25 cellular contexts compared by ENCODE assay signal in the genomic region with DNA sequence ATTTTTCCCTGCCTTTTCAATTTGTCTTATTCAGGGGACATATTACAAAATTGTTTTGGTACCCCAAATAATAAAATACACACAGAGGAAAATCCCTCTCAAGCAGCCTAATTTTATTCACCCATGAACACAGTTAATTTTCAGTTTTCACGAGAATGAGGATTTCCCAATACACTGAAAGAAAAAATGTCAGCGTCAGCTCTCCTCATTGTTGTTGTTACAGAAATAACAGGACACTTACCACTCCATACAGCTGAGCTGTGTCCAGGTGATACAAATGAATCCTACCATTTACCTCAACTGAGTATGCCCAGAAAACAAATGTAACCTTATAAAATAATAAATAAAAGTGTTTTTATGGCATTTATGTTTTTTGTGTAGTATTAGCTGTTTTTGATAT.
A peak's percentile ranks its signal among the peaks of the same experiment; 100 is the strongest.
DNase-seq lines count a peak whose midpoint lies in the region; ATAC-seq and TF ChIP-seq lines count a peak whose summit lies in the region.
"Had no signal": no experiment of that assay in that cellular context is flagged by ENCODE, and none has a peak within 500 bp of the region (broad histone marks: within the 10 kb centered on the region; RNA-seq: fewer than 3 reads in every experiment).

No MANE protein-coding gene starts in this region.

- H3K4me3 ChIP-seq in KMS-11 (IDR thresholded peaks at IDR 0.05; ENCODE audit: insufficient read depth, low read depth, low read length): no peak overlapping the region
- H3K4me3 ChIP-seq in fibroblast of mammary gland (ENCODE audit: control insufficient read depth, low read depth, low read length): no peak overlapping the region
- H3K4me3 ChIP-seq: body of pancreas, heart left ventricle, MG63, pancreas, skin epidermis had no signal

- H3K27me3 ChIP-seq in KMS-11 (ENCODE audit: insufficient read depth, low read depth): no peaks in the 10 kb centered on the region
- H3K27me3 ChIP-seq: body of pancreas, heart left ventricle, MG63, pancreas had no signal

- DNase-seq in AG08395 (ENCODE audit: low spot score) (peak; percentile 10), fibroblast of mammary gland (ENCODE audit: low read depth) (peak; percentile 56), osteocyte (ENCODE audit: extremely low spot score, unreplicated experiment) (no peak), GM10266 (ENCODE audit: extremely low spot score) (no peak)
- no peak for DNase-seq in activated naive CD4-positive, alpha-beta T cell treated with Interleukin-2 at 50 U/mL for 16 hours
- no peak for DNase-seq in effector memory CD8-positive, alpha-beta T cell
- DNase-seq: activated T-cell treated with anti-CD3 and anti-CD28 coated beads, Interleukin-2, amount 50 U/mL, for 72 hours; body of pancreas; CD4-positive, CD25-positive, alpha-beta regulatory T cell; DMS153; GF-D8; HCEC 1CT; heart left ventricle; MG63; NCI-H187; NCI-H226; pancreas; stimulated activated CD4-positive, alpha-beta T cell treated with anti-CD3 and anti-CD28 coated beads, Interleukin-4, amount 100 ng/mL, for 24 hours had no signal

- H3K9ac ChIP-seq in KMS-11: no peak overlapping the region

- H3K27ac Mint-ChIP-seq in osteocyte (ENCODE audit: unreplicated experiment): peak overlapping the region; percentile 11
- H3K27ac Mint-ChIP-seq in effector memory CD8-positive, alpha-beta T cell: no peak overlapping the region
- H3K27ac Mint-ChIP-seq: activated naive CD4-positive, alpha-beta T cell treated with anti-CD3 and anti-CD28 coated beads, Interleukin-2, amount 50 U/mL, for 72 hours; activated T-cell treated with anti-CD3 and anti-CD28 coated beads, Interleukin-2, amount 50 U/mL, for 72 hours had no signal

- peak overlapping the region; percentile 1; the same call in 1 of the 2 replicates for H3K27ac ChIP-seq in KMS-11
- H3K27ac ChIP-seq: epithelial cell of prostate, pancreas had no signal

- peaks cover 22% of the 10 kb centered on the region for H3K4me1 Mint-ChIP-seq in osteocyte (ENCODE audit: unreplicated experiment)
- peaks cover 0 to 3% of the 10 kb centered on the region in 2 donors for H3K4me1 Mint-ChIP-seq in effector memory CD8-positive, alpha-beta T cell (ENCODE audit: low read depth in 2 of 2)

- no peaks in the 10 kb centered on the region for H3K79me2 ChIP-seq in KMS-11 (ENCODE audit: insufficient read depth, low read depth)

- ATAC-seq in effector memory CD8-positive, alpha-beta T cell (replicated peaks): no peak
- ATAC-seq in GM21526 (IDR thresholded peaks at IDR 0.05; ENCODE audit: low FRiP score, unreplicated experiment): no peak
- ATAC-seq: activated CD4-positive, CD25-positive, alpha-beta regulatory T cell treated with anti-CD3 and anti-CD28 coated beads, Interleukin-2, amount 50 U/mL, for 24 hours; activated naive CD4-positive, alpha-beta T cell treated with anti-CD3 and anti-CD28 coated beads, Interleukin-2, amount 50 U/mL, for 72 hours; activated T-cell treated with anti-CD3 and anti-CD28 coated beads, Interleukin-2, amount 50 U/mL, for 72 hours; body of pancreas; SK-N-SH treated with all-trans-retinoic acid at 6 μM for 48 hours had no signal

- H3K36me3 Mint-ChIP-seq in osteocyte (ENCODE audit: unreplicated experiment): no peaks in the 10 kb centered on the region
- no peaks in the 10 kb centered on the region for H3K36me3 Mint-ChIP-seq in effector memory CD8-positive, alpha-beta T cell (ENCODE audit: insufficient read depth)
- H3K36me3 Mint-ChIP-seq: activated naive CD4-positive, alpha-beta T cell treated with anti-CD3 and anti-CD28 coated beads, Interleukin-2, amount 50 U/mL, for 72 hours; CD4-positive, CD25-positive, alpha-beta regulatory T cell had no signal

- H3K4me2 ChIP-seq in KMS-11: peak overlapping the region; percentile 67; the same call in 1 of the 2 replicates

- no peaks in the 10 kb centered on the region for H3K9me3 Mint-ChIP-seq in osteocyte (ENCODE audit: unreplicated experiment)
- H3K9me3 Mint-ChIP-seq in effector memory CD8-positive, alpha-beta T cell: no peaks in the 10 kb centered on the region
- H3K9me3 Mint-ChIP-seq: activated naive CD4-positive, alpha-beta T cell treated with anti-CD3 and anti-CD28 coated beads, Interleukin-2, amount 50 U/mL, for 72 hours; activated T-cell treated with anti-CD3 and anti-CD28 coated beads, Interleukin-2, amount 50 U/mL, for 72 hours had no signal

- peaks cover 62% of the 10 kb centered on the region for H3K4me1 ChIP-seq in KMS-11 (ENCODE audit: low read depth, poor library complexity, severe bottlenecking)

- H3K36me3 ChIP-seq in KMS-11 (ENCODE audit: insufficient read depth): no peaks in the 10 kb centered on the region
- H3K36me3 ChIP-seq: heart left ventricle, MG63, pancreas had no signal

- no peaks in the 10 kb centered on the region for H4K20me1 ChIP-seq in KMS-11 (ENCODE audit: insufficient read depth)

- H3K4me3 Mint-ChIP-seq in osteocyte (ENCODE audit: unreplicated experiment): no peak overlapping the region
- H3K4me3 Mint-ChIP-seq in effector memory CD8-positive, alpha-beta T cell: no peak overlapping the region
- H3K4me3 Mint-ChIP-seq: activated T-cell treated with anti-CD3 and anti-CD28 coated beads, Interleukin-2, amount 50 U/mL, for 72 hours; CD4-positive, CD25-positive, alpha-beta regulatory T cell had no signal

- H3K27me3 Mint-ChIP-seq in osteocyte (ENCODE audit: unreplicated experiment): peaks cover 2% of the 10 kb centered on the region
- peaks cover 6 to 10% of the 10 kb centered on the region in 2 donors for H3K27me3 Mint-ChIP-seq in effector memory CD8-positive, alpha-beta T cell

- H2AFZ ChIP-seq in KMS-11 (ENCODE audit: low read depth): no peak overlapping the region; the same call in 1 of the 2 replicates

- no peak for TF ChIP-seq CTCF in KMS-11 (conservative IDR thresholded peaks at IDR 0.05; ENCODE audit: low read depth, low read length)
- no peak for TF ChIP-seq CTCF in fibroblast of mammary gland (conservative IDR thresholded peaks at IDR 0.05; ENCODE audit: control insufficient read depth, insufficient read depth, low read depth, low read length)
- TF ChIP-seq CTCF in osteocyte (IDR thresholded peaks at IDR 0.05): no peak
- no peak for TF ChIP-seq CTCF in GM10266 (IDR thresholded peaks at IDR 0.05; ENCODE audit: control insufficient read depth, insufficient read depth, low read depth, missing control alignments)

Comparison
In these comparisons a context has a peak if more than half of its experiments do, and no peak if none do; other contexts are left out.
1. DNase-seq: peak in AG08395 (single experiment) and fibroblast of mammary gland (single experiment); none in osteocyte (single experiment), activated naive CD4-positive, alpha-beta T cell treated with Interleukin-2 at 50 U/mL for 16 hours (single experiment), effector memory CD8-positive, alpha-beta T cell (0 of 3) and GM10266 (single experiment).